Comparison of ENCODE assay signal across 12 cellular contexts in genomic region chr10:13633689-13634088, GRCh38. TPM values are rescaled to one million over a fixed set of nuclear protein-coding genes. Genes with fewer than 3 reads are reported as not detected.
A peak's percentile ranks its signal among the peaks of the same experiment; 100 is the strongest.
DNase-seq lines count a peak whose midpoint lies in the region; ATAC-seq and TF ChIP-seq lines count a peak whose summit lies in the region.
"Had no signal": no experiment of that assay in that cellular context is flagged by ENCODE, and none has a peak within 500 bp of the region (broad histone marks: within the 10 kb centered on the region; RNA-seq: fewer than 3 reads in every experiment).

No MANE protein-coding gene starts in this region.

- H3K4me3 Mint-ChIP-seq in activated CD8-positive, alpha-beta T cell treated with anti-CD3 and anti-CD28 coated beads, Interleukin-2, amount 10 ng/mL, durations not matched to agents 7 days and 5 days: no peak overlapping the region
- H3K4me3 Mint-ChIP-seq: activated naive CD8-positive, alpha-beta T cell treated with anti-CD3 and anti-CD28 coated beads, Interleukin-2, amount 10 ng/mL, durations not matched to agents 7 days and 5 days had no signal

- peak overlapping the region in 3 of 4 donors; percentile 72 to 84 (median 76) for H3K27ac ChIP-seq in esophagus squamous epithelium
- peak overlapping the region; percentile 60 to 62 for H3K27ac ChIP-seq in mucosa of rectum (ENCODE audit: low read depth in 2 of 2, low read length in 2 of 2)
- peak overlapping the region; percentile 56 to 81 (median 72) for H3K27ac ChIP-seq in transverse colon
- H3K27ac ChIP-seq: ovary had no signal

- peaks cover 24% of the 10 kb centered on the region for H3K36me3 Mint-ChIP-seq in activated CD8-positive, alpha-beta T cell treated with anti-CD3 and anti-CD28 coated beads, Interleukin-2, amount 10 ng/mL, durations not matched to agents 7 days and 5 days (ENCODE audit: low read depth)

- intact Hi-C loops in esophagus squamous epithelium (cut with DNase I): no loop called here
- intact Hi-C loops in transverse colon (cut with DNase I; ENCODE audit: low total_unique reads): no loop called here

- no peaks in the 10 kb centered on the region for H3K4me1 Mint-ChIP-seq in activated CD8-positive, alpha-beta T cell treated with anti-CD3 and anti-CD28 coated beads, Interleukin-2, amount 10 ng/mL, durations not matched to agents 7 days and 5 days (ENCODE audit: low read depth)
- H3K4me1 Mint-ChIP-seq: activated naive CD8-positive, alpha-beta T cell treated with anti-CD3 and anti-CD28 coated beads, Interleukin-2, amount 10 ng/mL, durations not matched to agents 7 days and 5 days had no signal

- no peak for TF ChIP-seq EP300 in transverse colon (IDR thresholded peaks at IDR 0.05; ENCODE audit: low read depth)

- no peaks in the 10 kb centered on the region for H3K27me3 Mint-ChIP-seq in activated CD8-positive, alpha-beta T cell treated with anti-CD3 and anti-CD28 coated beads, Interleukin-2, amount 10 ng/mL, durations not matched to agents 7 days and 5 days (ENCODE audit: low read depth)
- H3K27me3 Mint-ChIP-seq: activated naive CD8-positive, alpha-beta T cell treated with anti-CD3 and anti-CD28 coated beads, Interleukin-2, amount 10 ng/mL, durations not matched to agents 7 days and 5 days had no signal

- H3K27me3 ChIP-seq in esophagus squamous epithelium (no peaks in the 10 kb centered on the region), mucosa of rectum (ENCODE audit: control insufficient read depth in 2 of 2, insufficient read depth in 2 of 2, low read length in 2 of 2) (no peaks in the 10 kb centered on the region), transverse colon (no peaks in the 10 kb centered on the region)
- H3K27me3 ChIP-seq: ovary had no signal

- H3K9me3 Mint-ChIP-seq in activated CD8-positive, alpha-beta T cell treated with anti-CD3 and anti-CD28 coated beads, Interleukin-2, amount 10 ng/mL, durations not matched to agents 7 days and 5 days (ENCODE audit: insufficient read depth): no peaks in the 10 kb centered on the region
- H3K9me3 Mint-ChIP-seq: activated naive CD8-positive, alpha-beta T cell treated with anti-CD3 and anti-CD28 coated beads, Interleukin-2, amount 10 ng/mL, durations not matched to agents 7 days and 5 days had no signal

- no peak overlapping the region for H3K9ac ChIP-seq in mucosa of rectum (ENCODE audit: low read depth in 1 of 2, low read length in 2 of 2)

- H3K36me3 ChIP-seq in esophagus squamous epithelium: peaks cover 0 to 36% (median 4%) of the 10 kb centered on the region in 3 donors
- peaks cover 11 to 18% of the 10 kb centered on the region in 2 donors for H3K36me3 ChIP-seq in mucosa of rectum (ENCODE audit: control insufficient read depth in 2 of 2, insufficient read depth in 2 of 2, low read length in 2 of 2)
- H3K36me3 ChIP-seq in transverse colon: no peaks in the 10 kb centered on the region
- H3K36me3 ChIP-seq: ovary had no signal

- no peak for ATAC-seq in activated CD8-positive, alpha-beta T cell treated with anti-CD3 and anti-CD28 coated beads, Interleukin-2, amount 10 ng/mL, durations not matched to agents 7 days and 5 days
- ATAC-seq: activated CD4-positive, CD25-positive, alpha-beta regulatory T cell treated with anti-CD3 and anti-CD28 coated beads, Interleukin-2, amount 50 U/mL, for 24 hours had no signal

- no peaks in the 10 kb centered on the region for H3K9me3 ChIP-seq in esophagus squamous epithelium
- no peaks in the 10 kb centered on the region for H3K9me3 ChIP-seq in mucosa of rectum (ENCODE audit: control insufficient read depth in 2 of 2, low read length in 2 of 2)
- no peaks in the 10 kb centered on the region for H3K9me3 ChIP-seq in transverse colon
- H3K9me3 ChIP-seq: ovary had no signal

- H3K4me3 ChIP-seq in esophagus squamous epithelium: no peak overlapping the region
- no peak overlapping the region for H3K4me3 ChIP-seq in mucosa of rectum (ENCODE audit: low read length in 2 of 2)
- no peak overlapping the region for H3K4me3 ChIP-seq in transverse colon
- H3K4me3 ChIP-seq: ovary had no signal

- WGBS in esophagus squamous epithelium, 2 donors: 68 to 74% methylated on average over 7 of the region's 7 CpGs
- WGBS in transverse colon (ENCODE audit: low coverage in 1 of 2), 2 donors: 57 to 72% methylated on average over 7 of the region's 7 CpGs

- in situ Hi-C loops in transverse colon (cut with MboI; ENCODE audit: low pct_ligation_motif_present in 1 of 4, low pct_unique_long_range_greater_than_20kb in 1 of 4, low sequenced_read_pairs in 3 of 4): no loop called here

- peak; percentile 23 for DNase-seq in NCI-H146 (lab: John Stamatoyannopoulos, UW)
- DNase-seq in NCI-H146 treated with DMSO at 0.1 percent for 48 hours (lab: John Stamatoyannopoulos, UW; ENCODE audit: unreplicated experiment): no peak
- DNase-seq in esophagus squamous epithelium (lab: John Stamatoyannopoulos, UW): no peak
- peak; percentile 33 for DNase-seq in transverse colon
- DNase-seq in activated CD8-positive, alpha-beta T cell treated with anti-CD3 and anti-CD28 coated beads, Interleukin-2, amount 10 ng/mL, durations not matched to agents 7 days and 5 days: no peak
- DNase-seq in retina: no peak
- DNase-seq in AML-193 (lab: John Stamatoyannopoulos, UW): no peak
- DNase-seq: activated naive CD8-positive, alpha-beta T cell treated with anti-CD3 and anti-CD28 coated beads, Interleukin-2, amount 10 ng/mL, durations not matched to agents 7 days and 5 days; KBM-7 had no signal

- CTCF ChIA-PET in activated CD8-positive, alpha-beta T cell treated with anti-CD3 and anti-CD28 coated beads, Interleukin-2, amount 10 ng/mL, durations not matched to agents 7 days and 5 days (lab: Charles Lee): no interaction called here

- no peak overlapping the region for H3K27ac Mint-ChIP-seq in activated CD8-positive, alpha-beta T cell treated with anti-CD3 and anti-CD28 coated beads, Interleukin-2, amount 10 ng/mL, durations not matched to agents 7 days and 5 days
- H3K27ac Mint-ChIP-seq: activated naive CD8-positive, alpha-beta T cell treated with anti-CD3 and anti-CD28 coated beads, Interleukin-2, amount 10 ng/mL, durations not matched to agents 7 days and 5 days had no signal

- TF ChIP-seq CTCF in esophagus squamous epithelium (IDR thresholded peaks at IDR 0.05) (no peak), transverse colon (IDR thresholded peaks at IDR 0.05) (no peak)

- H3K4me1 ChIP-seq in esophagus squamous epithelium (peaks cover 0 to 18% (median 5%) of the 10 kb centered on the region in 3 donors), mucosa of rectum (ENCODE audit: control insufficient read depth in 2 of 2, insufficient read depth in 2 of 2, low read length in 2 of 2) (peaks cover 4 to 8% of the 10 kb centered on the region in 2 donors), transverse colon (peaks cover 6 to 23% (median 10%) of the 10 kb centered on the region in 4 donors)

- POLR2A ChIA-PET in activated CD8-positive, alpha-beta T cell treated with anti-CD3 and anti-CD28 coated beads, Interleukin-2, amount 10 ng/mL, durations not matched to agents 7 days and 5 days (lab: Charles Lee): no interaction called here

- no peak for TF ChIP-seq POLR2A in esophagus squamous epithelium (IDR thresholded peaks at IDR 0.05)
- TF ChIP-seq POLR2A in transverse colon (IDR thresholded peaks at IDR 0.05): no peak

RNA-seq across cellular contexts. Expression of gene PRPF18, which starts 46.9 kb away (rescaled TPM):
- total RNA-seq in esophagus squamous epithelium (10 to 100 TPM; 15.5 to 40.7 (median 27.4) TPM), transverse colon (10 to 100 TPM; 19.8 to 42.4 (median 32.3) TPM)
- 10 to 100 TPM; 22.9 to 23.9 TPM for total RNA-seq in activated CD8-positive, alpha-beta T cell treated with anti-CD3 and anti-CD28 coated beads, Interleukin-2, amount 10 ng/mL, durations not matched to agents 7 days and 5 days

Comparison
In these comparisons a context has a peak if more than half of its experiments do, and no peak if none do; other contexts are left out.
1. DNase-seq: peak in NCI-H146 (single experiment) and transverse colon (single experiment); none in NCI-H146 treated with DMSO at 0.1 percent for 48 hours (single experiment), esophagus squamous epithelium (single experiment), activated CD8-positive, alpha-beta T cell treated with anti-CD3 and anti-CD28 coated beads, Interleukin-2, amount 10 ng/mL, durations not matched to agents 7 days and 5 days (single experiment), retina (single experiment) and AML-193 (0 of 2).
2. Peak in every context shown above with its lines, with median percentiles within 50 percentile points of each other: H3K27ac ChIP-seq.